9 cellular contexts compared by ENCODE assay signal in the genomic region with DNA sequence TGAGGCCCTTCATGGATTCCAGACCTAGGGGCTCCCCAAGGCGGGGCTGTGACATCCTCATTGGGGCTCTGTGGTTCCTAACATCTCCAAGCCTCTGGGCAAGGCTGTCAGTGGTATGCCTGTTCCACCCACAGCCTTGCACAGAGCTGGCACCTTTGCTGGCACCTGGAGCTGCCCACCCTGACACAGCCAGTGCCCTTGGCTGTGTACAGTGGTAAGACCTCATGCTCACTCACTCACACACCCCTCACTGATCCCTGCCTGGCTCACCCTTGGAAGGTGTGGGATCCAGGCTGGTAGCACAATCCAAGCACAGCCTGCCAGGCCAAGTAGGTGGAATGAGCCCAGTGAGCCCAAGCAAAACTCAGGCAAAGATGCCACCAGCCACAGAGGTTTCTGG.
"Had no signal": no experiment of that assay in that cellular context is flagged by ENCODE, and none has a peak within 500 bp of the region (broad histone marks: within the 10 kb centered on the region; RNA-seq: fewer than 3 reads in every experiment).

No MANE protein-coding gene starts in this region.

- H3K36me3 ChIP-seq: HAP-1 had no signal

- H3K36me3 Mint-ChIP-seq: IgD-negative memory B cell had no signal

- DNase-seq: GM23248, GOT3, H7, HFFc6 had no signal

- H3K9me3 ChIP-seq: HAP-1 had no signal

- H3K27me3 Mint-ChIP-seq: IgD-negative memory B cell had no signal

- H3K27ac ChIP-seq: GM23248, HL-60 had no signal

- ATAC-seq: HCT116, HepG2 had no signal

- H3K4me3 ChIP-seq: GM23248, HAP-1 had no signal

- H3K4me3 Mint-ChIP-seq: HFFc6, IgD-negative memory B cell had no signal

- H3K4me1 Mint-ChIP-seq: IgD-negative memory B cell had no signal

- H3K4me1 ChIP-seq: HAP-1 had no signal

- H3K27ac Mint-ChIP-seq: HFFc6, IgD-negative memory B cell had no signal
